In genomic region chr3:134682196-134682880, GRCh38 we compare ENCODE assay signal across 22 cellular contexts. TPM values are rescaled to one million over a fixed set of nuclear protein-coding genes. Genes with fewer than 3 reads are reported as not detected.
"Had no signal": no experiment of that assay in that cellular context is flagged by ENCODE, and none has a peak within 500 bp of the region (broad histone marks: within the 10 kb centered on the region; RNA-seq: fewer than 3 reads in every experiment).

No MANE protein-coding gene starts in this region.

- ATAC-seq: activated T-helper 17 cell treated with anti-CD3 and anti-CD28 coated beads, Interleukin-2, amount 50 U/mL, for 72 hours; left colon; lower lobe of right lung; mucosa of descending colon; sciatic nerve; upper lobe of right lung had no signal

- H3K27ac ChIP-seq: lower lobe of right lung, spleen, upper lobe of right lung, WERI-Rb-1 had no signal

- H3K27me3 ChIP-seq: spleen, upper lobe of right lung had no signal

- H3K9me3 ChIP-seq: lower lobe of right lung, mucosa of descending colon, SK-N-SH, spleen, upper lobe of right lung had no signal

- H3K9ac ChIP-seq: SK-N-SH had no signal

- DNase-seq: activated CD4-positive, alpha-beta T cell treated with anti-CD3 and anti-CD28 coated beads for 1 hour; activated CD4-positive, alpha-beta T cell treated with anti-CD3 and anti-CD28 coated beads, Interleukin-2, amount 50 U/mL, for 1 hour; activated CD8-positive, alpha-beta memory T cell treated with anti-CD3 and anti-CD28 coated beads, Interleukin-2, amount 50 U/mL, for 4 hours; activated naive CD4-positive, alpha-beta T cell; activated naive CD8-positive, alpha-beta T cell treated with anti-CD3 and anti-CD28 coated beads for 36 hours; activated T-cell treated with anti-CD3 and anti-CD28 coated beads, Interleukin-2, amount 50 U/mL, for 24 hours; effector CD4-positive, alpha-beta T cell; foreskin melanocyte; left colon; lower lobe of right lung; mesendoderm; mucosa of descending colon; SK-N-SH; spleen; stimulated activated CD4-positive, alpha-beta T cell treated with anti-CD3 and anti-CD28 coated beads, Interleukin-4, amount 100 ng/mL, for 1 hour; stimulated activated naive CD4-positive, alpha-beta T cell; upper lobe of right lung; WERI-Rb-1 had no signal

- H3K4me3 ChIP-seq: lower lobe of right lung, mucosa of descending colon, spleen, upper lobe of right lung had no signal

- H3K4me1 ChIP-seq: lower lobe of right lung, spleen, upper lobe of right lung had no signal

- H3K36me3 ChIP-seq: lower lobe of right lung, spleen, upper lobe of right lung, WERI-Rb-1 had no signal

- H3K4me2 ChIP-seq: SK-N-SH had no signal

RNA-seq across cellular contexts. Expression of gene KY, which starts 31.5 kb away (rescaled TPM):
- total RNA-seq: activated naive CD8-positive, alpha-beta T cell treated with anti-CD3 and anti-CD28 coated beads for 36 hours; activated T-helper 17 cell treated with anti-CD3 and anti-CD28 coated beads, Interleukin-2, amount 50 U/mL, for 72 hours; epithelial cell of proximal tubule; T-helper 2 cell treated with Interferon-gamma antibody and Interleukin-4, amounts not matched to agents 100 ng/mL and 5 ng/mL, for 36 hours had no signal
- polyA plus RNA-seq: spleen had no signal
